Comparison of ENCODE assay signal across 34 cellular contexts in genomic region chr4:76385974-76386373, GRCh38. TPM values are rescaled to one million over a fixed set of nuclear protein-coding genes. Genes with fewer than 3 reads are reported as not detected.
DNase-seq lines count a peak whose midpoint lies in the region; ATAC-seq, FAIRE-seq and TF ChIP-seq lines count a peak whose summit lies in the region.
"Had no signal": no experiment of that assay in that cellular context is flagged by ENCODE, and none has a peak within 500 bp of the region (broad histone marks: within the 10 kb centered on the region; RNA-seq: fewer than 3 reads in every experiment).

No MANE protein-coding gene starts in this region.

- H3K79me2 ChIP-seq in GM23338 (replicated peaks; ENCODE audit: insufficient read depth): no peaks in the 10 kb centered on the region
- no peaks in the 10 kb centered on the region for H3K79me2 ChIP-seq in Loucy (ENCODE audit: insufficient read depth, low read length)
- H3K79me2 ChIP-seq in K562 (ENCODE audit: control insufficient read depth, insufficient read depth, low read length): no peaks in the 10 kb centered on the region

- no peak for TF ChIP-seq RAD21 in K562 (CRISPR knock-in tag; conservative IDR thresholded peaks at IDR 0.05 in 1 of 2, IDR thresholded peaks at IDR 0.05 in 1 of 2)

- intact Hi-C loops in K562 (cut with micrococcal nuclease): no loop called here
- intact Hi-C loops in prostate gland (cut with DNase I): no loop called here

- no peak for TF ChIP-seq CTCF in GM23338 (conservative IDR thresholded peaks at IDR 0.05; ENCODE audit: low read depth in 2 of 2)
- no peak for TF ChIP-seq CTCF in HFFc6 (IDR thresholded peaks at IDR 0.05)
- no peak for TF ChIP-seq CTCF in Loucy (conservative IDR thresholded peaks at IDR 0.05; ENCODE audit: low read length)
- no peak for TF ChIP-seq CTCF in K562 (IDR thresholded peaks at IDR 0.05 in 2 of 3, conservative IDR thresholded peaks at IDR 0.05 in 1 of 3; ENCODE audit: insufficient read depth in 2 of 3, low read depth in 1 of 3, low read length in 3 of 3)
- TF ChIP-seq CTCF in prostate gland (IDR thresholded peaks at IDR 0.05): no peak

- H3K36me3 ChIP-seq in GM23338 (ENCODE audit: insufficient read depth) (no peaks in the 10 kb centered on the region), Loucy (ENCODE audit: insufficient read depth, low read length) (no peaks in the 10 kb centered on the region), K562 (ENCODE audit: control insufficient read depth, insufficient read depth, low read length) (no peaks in the 10 kb centered on the region), prostate gland (no peaks in the 10 kb centered on the region)
- H3K36me3 ChIP-seq: BE2C, BLaER1 had no signal

- peaks cover 15% of the 10 kb centered on the region for H3K9me3 Mint-ChIP-seq in GM23338
- H3K9me3 Mint-ChIP-seq in HFFc6: no peaks in the 10 kb centered on the region; the same call in 1 of the 2 replicates

- H3K9me2 ChIP-seq in GM23338 (ENCODE audit: insufficient read depth): peaks cover 12% of the 10 kb centered on the region; the same call in 1 of the 2 replicates
- H3K9me2 ChIP-seq in Loucy (replicated peaks; ENCODE audit: low read depth, low read length): no peaks in the 10 kb centered on the region

- H3K4me3 Mint-ChIP-seq in GM23338 (no peak overlapping the region), HFFc6 (peak overlapping the region; percentile 81)
- H3K4me3 Mint-ChIP-seq: CD14-positive monocyte; CD4-positive, alpha-beta memory T cell; CD4-positive, CD25-positive, alpha-beta regulatory T cell; CD8-positive, alpha-beta memory T cell had no signal

- POLR2A ChIA-PET in K562 (lab: Yijun Ruan, JAX): interaction anchor here (0.6 kb wide), 1 partner anchor 63 kb away, joined by 3 read pairs; no protein-coding TSS in a partner anchor

- H3K27ac Mint-ChIP-seq in GM23338 (no peak overlapping the region), HFFc6 (peak overlapping the region; percentile 82; the same call in 1 of the 2 replicates)
- H3K27ac Mint-ChIP-seq: CD14-positive monocyte; CD4-positive, CD25-positive, alpha-beta regulatory T cell; CD8-positive, alpha-beta memory T cell had no signal

- FAIRE-seq in K562 (lab: Jason Lieb, UNC): no peak
- FAIRE-seq: A204.1, GM12878, GM12892, GM18507, GM19239 had no signal

- in situ Hi-C loops in K562 (cut with MboI): no loop called here

- H3K9ac ChIP-seq in Loucy (ENCODE audit: low read depth, low read length, poor library complexity, severe bottlenecking) (no peak overlapping the region), K562 (ENCODE audit: insufficient read depth in 1 of 2, low read depth in 2 of 2, low read length in 2 of 2) (peak overlapping the region in 1 of 2 experiments; percentile 23; a peak in 1 of 4 replicates)
- H3K9ac ChIP-seq: BLaER1 had no signal

- no peak overlapping the region for H3K27ac ChIP-seq in GM23338 (ENCODE audit: low read depth)
- H3K27ac ChIP-seq in K562 (ENCODE audit: extremely low read depth, low read depth, low read length): no peak overlapping the region
- no peak overlapping the region for H3K27ac ChIP-seq in prostate gland
- H3K27ac ChIP-seq: BLaER1 had no signal

- no peak overlapping the region for H3K4me3 ChIP-seq in GM23338
- no peak overlapping the region for H3K4me3 ChIP-seq in Loucy (ENCODE audit: low read length, poor library complexity, severe bottlenecking)
- no peak overlapping the region for H3K4me3 ChIP-seq in K562
- H3K4me3 ChIP-seq in prostate gland: no peak overlapping the region
- H3K4me3 ChIP-seq: BLaER1, GM12878 had no signal

- H3K9me3 ChIP-seq in Loucy (ENCODE audit: insufficient read depth, low read depth, low read length): peaks cover 6% of the 10 kb centered on the region; the same call in 1 of the 2 replicates
- no peaks in the 10 kb centered on the region; the same call in 1 of the 2 replicates for H3K9me3 ChIP-seq in K562 (replicated peaks; ENCODE audit: control insufficient read depth, insufficient read depth, low read depth, low read length)
- H3K9me3 ChIP-seq in prostate gland: no peaks in the 10 kb centered on the region
- H3K9me3 ChIP-seq: BE2C had no signal

- no peak for TF ChIP-seq EP300 in K562 (IDR thresholded peaks at IDR 0.05; ENCODE audit: low read length)

- H3K27me3 ChIP-seq in GM23338 (ENCODE audit: insufficient read depth): no peaks in the 10 kb centered on the region
- H3K27me3 ChIP-seq in Loucy (ENCODE audit: insufficient read depth, low read length, poor library complexity, severe bottlenecking): no peaks in the 10 kb centered on the region
- H3K27me3 ChIP-seq in K562 (ENCODE audit: control insufficient read depth in 2 of 2, insufficient read depth in 2 of 2, low read length in 2 of 2): no peaks in the 10 kb centered on the region
- no peaks in the 10 kb centered on the region for H3K27me3 ChIP-seq in prostate gland (replicated peaks; ENCODE audit: insufficient read depth)
- H3K27me3 ChIP-seq: BLaER1 had no signal

- TF ChIP-seq POLR2A in K562 (conservative IDR thresholded peaks at IDR 0.05): no peak
- no peak for TF ChIP-seq POLR2A in prostate gland (IDR thresholded peaks at IDR 0.05)

- H3K27me3 Mint-ChIP-seq in GM23338 (ENCODE audit: insufficient read depth, low read depth, poor library complexity): peaks cover 7% of the 10 kb centered on the region
- H3K27me3 Mint-ChIP-seq in HFFc6 (ENCODE audit: insufficient read depth): peaks cover 11% of the 10 kb centered on the region

- CTCF ChIA-PET in K562 (lab: Yijun Ruan, JAX; ENCODE audit: low intra/inter-chr PET ratio): no interaction called here

- H3K36me3 Mint-ChIP-seq in GM23338 (ENCODE audit: low read depth) (peaks cover 10% of the 10 kb centered on the region), HFFc6 (ENCODE audit: low read depth) (no peaks in the 10 kb centered on the region; the same call in none of the 2 replicates)
- H3K36me3 Mint-ChIP-seq: CD4-positive, alpha-beta memory T cell; CD4-positive, CD25-positive, alpha-beta regulatory T cell had no signal

- peaks cover 31% of the 10 kb centered on the region for H3K4me1 ChIP-seq in GM23338 (ENCODE audit: insufficient read depth)
- H3K4me1 ChIP-seq in Loucy (ENCODE audit: insufficient read depth, low read length, poor library complexity, severe bottlenecking): no peaks in the 10 kb centered on the region
- no peaks in the 10 kb centered on the region for H3K4me1 ChIP-seq in K562 (replicated peaks in 1 of 2; ENCODE audit: control insufficient read depth in 2 of 2, insufficient read depth in 2 of 2, low read length in 2 of 2)
- H3K4me1 ChIP-seq in prostate gland (replicated peaks): no peaks in the 10 kb centered on the region
- H3K4me1 ChIP-seq: BE2C, BLaER1 had no signal

- H2AFZ ChIP-seq in GM23338 (0 out of 2 replicates have a peak overlapping the region, but pooled peaks have one; percentile 12), Loucy (ENCODE audit: low read length) (peak overlapping the region; percentile 30; the same call in 1 of the 2 replicates), K562 (ENCODE audit: low read depth, low read length) (peak overlapping the region; percentile 95)

- H3K4me2 ChIP-seq in GM23338 (no peak overlapping the region), Loucy (ENCODE audit: low read depth, low read length, poor library complexity, severe bottlenecking) (peak overlapping the region; percentile 14), K562 (ENCODE audit: insufficient read depth, low read length) (peak overlapping the region; percentile 57)
- H3K4me2 ChIP-seq: BLaER1 had no signal

- 15% methylated on average over 6 of the region's 6 CpGs for WGBS in K562 (ENCODE audit: insufficient coverage, low coverage, missing lambda C conversion rate)
- WGBS in prostate gland: 96% methylated on average over 6 of the region's 6 CpGs

- ATAC-seq in GM23338 (no peak), K562 (peak; percentile 59), GM18861 (IDR thresholded peaks at IDR 0.05; ENCODE audit: unreplicated experiment) (no peak)
- ATAC-seq: GM12878 had no signal

- DNase-seq in GM23338 (ENCODE audit: low spot score) (no peak), HFFc6 (no peak), K562 (ENCODE audit: extremely low read depth in 1 of 4, low spot score in 3 of 4) (no peak), dedifferentiated amniotic fluid mesenchymal stem cell (ENCODE audit: extremely low spot score) (no peak), prostate gland (ENCODE audit: low spot score) (no peak), NOMO-1 treated with dmso at 0.1 percent for 144 hours (lab: John Stamatoyannopoulos, UW; ENCODE audit: unreplicated experiment) (no peak)
- DNase-seq: 8988T; ACHN; BE2C; C1 segment of cervical spinal cord; CD4-positive, alpha-beta memory T cell; CD4-positive, CD25-positive, alpha-beta regulatory T cell; CD8-positive, alpha-beta memory T cell; COR-L47; DMS 273 treated with DMSO at 0.1 percent for 48 hours; DMS153; DMS53; DMS79; DND-41; EL; GDM1 had no signal

- no peaks in the 10 kb centered on the region for H4K20me1 ChIP-seq in GM23338 (replicated peaks; ENCODE audit: insufficient read depth)
- H4K20me1 ChIP-seq in Loucy (ENCODE audit: insufficient read depth, low read length, poor library complexity, severe bottlenecking): no peaks in the 10 kb centered on the region
- no peaks in the 10 kb centered on the region for H4K20me1 ChIP-seq in K562 (replicated peaks; ENCODE audit: control insufficient read depth, insufficient read depth, low read length)
- H4K20me1 ChIP-seq: BLaER1 had no signal

- H3F3A ChIP-seq in GM23338 (replicated peaks; ENCODE audit: low read depth): no peaks in the 10 kb centered on the region
- H3F3A ChIP-seq in Loucy (ENCODE audit: low read depth): no peaks in the 10 kb centered on the region

- BruUV-seq in K562 (replicated peaks; lab: Mats Ljungman, UMichigan): no TSS peak

- no peaks in the 10 kb centered on the region for H3K9me1 ChIP-seq in K562 (ENCODE audit: control insufficient read depth, insufficient read depth, low read length)

- peaks cover 36% of the 10 kb centered on the region for H3K4me1 Mint-ChIP-seq in GM23338
- peaks cover 34% of the 10 kb centered on the region for H3K4me1 Mint-ChIP-seq in HFFc6 (ENCODE audit: low read depth)
- H3K4me1 Mint-ChIP-seq: CD4-positive, alpha-beta memory T cell; CD8-positive, alpha-beta memory T cell had no signal

RNA-seq across cellular contexts. Expression of gene CCDC158, which starts 35.0 kb away (rescaled TPM):
- total RNA-seq in GM23338 (2014; rRNA removed; shearing (Covaris generic)): 0.21 TPM in 1 of 2 replicates, not detected in the other
- polyA plus RNA-seq in GM23338 (2016; fragmentation: Nextera tagmentation; extraction: Ambion mirVana): 0.27 and 0.40 TPM in 2 replicates
- total RNA-seq in HFFc6 (2021; fragmentation: NEBNext Ultra II Directional; extraction: Animal tissue kit (Norgen Biotek cat#: 25700)): under 1 TPM in 1 of 6 experiments, not detected in 5; 0.05 TPM
- not detected in 2 replicates for total RNA-seq in K562 (2011; cell fraction: chromatin; rRNA removed; ENCODE audit: low replicate concordance)
- not detected in 2 replicates for total RNA-seq in K562 (2011; cell fraction: nucleolus; rRNA removed)
- not detected in 2 replicates for total RNA-seq in K562 (2011; cell fraction: nucleoplasm; rRNA removed)
- total RNA-seq in K562 (2014; rRNA removed): not detected in 2 replicates
- total RNA-seq in K562 (2014; rRNA removed; fragmentation: Illumina TruSeq; extraction: Trizol): not detected in 2 replicates
- not detected in 2 replicates for total RNA-seq in K562 (2015; rRNA removed; fragmentation: Illumina TruSeq; extraction: Trizol)
- not detected in 2 replicates for total RNA-seq in K562 (2021)
- polyA plus RNA-seq in K562 (2011; rRNA removed): not detected in 2 replicates
- not detected in 2 replicates for polyA plus RNA-seq in K562 (2011; cell fraction: cytosol; rRNA removed)
- polyA plus RNA-seq in K562 (2011; cell fraction: nucleus; rRNA removed): not detected in 2 replicates
- not detected in 2 replicates for polyA plus RNA-seq in K562 (2012)
- polyA plus RNA-seq in K562 (2014; fragmentation: Illumina TruSeq; extraction: Trizol): not detected in 2 replicates
- not detected for polyA plus RNA-seq in K562 (2014; fragmentation: Nextera tagmentation; extraction: Ambion mirVana)
- polyA plus RNA-seq in K562 (2014; rRNA removed): not detected in 2 replicates
- not detected in 2 replicates for polyA minus RNA-seq in K562 (2011; rRNA and poly(A)+ RNA removed)
- polyA minus RNA-seq in K562 (2011; cell fraction: cytosol; rRNA and poly(A)+ RNA removed): not detected in 2 replicates
- polyA minus RNA-seq in K562 (2011; cell fraction: nucleus; rRNA and poly(A)+ RNA removed): not detected in 2 replicates
- total RNA-seq in prostate gland: 1 to 10 TPM in 1 of 2 donors, not detected in 1; 4.9 TPM
- total RNA-seq: A673; CD4-positive, alpha-beta memory T cell; CD4-positive, CD25-positive, alpha-beta regulatory T cell; CD8-positive, alpha-beta memory T cell; Daoy; G401; GM12878 had no signal
- polyA plus RNA-seq: AG04450; CD14-positive monocyte; CD4-positive, alpha-beta memory T cell; CD4-positive, CD25-positive, alpha-beta regulatory T cell; CD8-positive, alpha-beta memory T cell; GM12878 had no signal

RNA-seq across cellular contexts. Expression of gene SHROOM3, which starts 49.1 kb away (rescaled TPM):
- total RNA-seq in GM23338 (2014; rRNA removed; shearing (Covaris generic)): 59.7 and 73.5 TPM in 2 replicates
- polyA plus RNA-seq in GM23338 (2016; fragmentation: Nextera tagmentation; extraction: Ambion mirVana): 10.8 and 11.3 TPM in 2 replicates
- total RNA-seq in HFFc6 (2021; fragmentation: NEBNext Ultra II Directional; extraction: Animal tissue kit (Norgen Biotek cat#: 25700)): 10 to 100 TPM; 39.1 to 98.7 (median 40.9) TPM
- not detected in 2 replicates for total RNA-seq in K562 (2011; cell fraction: chromatin; rRNA removed; ENCODE audit: low replicate concordance)
- total RNA-seq in K562 (2011; cell fraction: nucleolus; rRNA removed): not detected in 2 replicates
- total RNA-seq in K562 (2011; cell fraction: nucleoplasm; rRNA removed): not detected in 2 replicates
- total RNA-seq in K562 (2014; rRNA removed): not detected in 2 replicates
- not detected in 2 replicates for total RNA-seq in K562 (2014; rRNA removed; fragmentation: Illumina TruSeq; extraction: Trizol)
- total RNA-seq in K562 (2015; rRNA removed; fragmentation: Illumina TruSeq; extraction: Trizol): not detected in 2 replicates
- 0.07 and 0.22 TPM in 2 replicates for total RNA-seq in K562 (2021)
- polyA plus RNA-seq in K562 (2011; rRNA removed): not detected in 2 replicates
- not detected in 2 replicates for polyA plus RNA-seq in K562 (2011; cell fraction: cytosol; rRNA removed)
- polyA plus RNA-seq in K562 (2011; cell fraction: nucleus; rRNA removed): not detected in 2 replicates
- 0.08 TPM in 1 of 2 replicates, not detected in the other for polyA plus RNA-seq in K562 (2012)
- polyA plus RNA-seq in K562 (2014; fragmentation: Illumina TruSeq; extraction: Trizol): not detected in 2 replicates
- under 1 TPM in 1 of 2 experiments, not detected in 1; 0.01 TPM for polyA plus RNA-seq in K562 (2014; fragmentation: Nextera tagmentation; extraction: Ambion mirVana)
- polyA plus RNA-seq in K562 (2014; rRNA removed): not detected in 2 replicates
- polyA minus RNA-seq in K562 (2011; rRNA and poly(A)+ RNA removed): not detected in 2 replicates
- polyA minus RNA-seq in K562 (2011; cell fraction: cytosol; rRNA and poly(A)+ RNA removed): 0.46 TPM in 1 of 2 replicates, not detected in the other
- under 0.01 TPM in 1 of 2 replicates, not detected in the other for polyA minus RNA-seq in K562 (2011; cell fraction: nucleus; rRNA and poly(A)+ RNA removed)
- total RNA-seq in prostate gland: 100 to 1,000 TPM; 107 to 137 TPM
- total RNA-seq: CD4-positive, alpha-beta memory T cell; CD4-positive, CD25-positive, alpha-beta regulatory T cell; CD8-positive, alpha-beta memory T cell had no signal
- polyA plus RNA-seq: CD14-positive monocyte; CD4-positive, alpha-beta memory T cell; CD4-positive, CD25-positive, alpha-beta regulatory T cell; CD8-positive, alpha-beta memory T cell had no signal

Comparison
In these comparisons a context has a peak if more than half of its experiments do, and no peak if none do; other contexts are left out.
1. H2AFZ ChIP-seq: peak in every context shown above with its lines; median percentile 95 in K562; 30 in Loucy; 12 in GM23338.
2. RNA of gene SHROOM3, which starts 49.1 kb away (total RNA-seq): 107 to 137 TPM in prostate gland, 59.7 to 73.5 TPM in GM23338 and 39.1 to 98.7 TPM in HFFc6; 0.07 to 0.22 TPM in K562; every median in the first group is over 10 times any median in the second.